ENCODE assay signal across 15 cellular contexts in genomic region chr10:25815236-25815635, GRCh38.
DNase-seq lines count a peak whose midpoint lies in the region; TF ChIP-seq lines count a peak whose summit lies in the region.
"Had no signal": no experiment of that assay in that cellular context is flagged by ENCODE, and none has a peak within 500 bp of the region (broad histone marks: within the 10 kb centered on the region; RNA-seq: fewer than 3 reads in every experiment).

No MANE protein-coding gene starts in this region.

- in situ Hi-C loops in astrocyte of the cerebellum (cut with HindIII; ENCODE audit: low sequenced_read_pairs), result no loop called here

- no peaks in the 10 kb centered on the region for H3K9me3 ChIP-seq in BLaER1
- H3K9me3 ChIP-seq in smooth muscle cell (replicated peaks; ENCODE audit: low read depth), result no peaks in the 10 kb centered on the region

- H4K20me1 ChIP-seq in BLaER1 (no peaks in the 10 kb centered on the region), smooth muscle cell (ENCODE audit: low read depth) (no peaks in the 10 kb centered on the region)

- no peak for TF ChIP-seq CTCF in astrocyte of the cerebellum (IDR thresholded peaks at IDR 0.05; ENCODE audit: low read depth, low read length, missing control alignments)
- TF ChIP-seq CTCF in fibroblast of pulmonary artery (IDR thresholded peaks at IDR 0.05; ENCODE audit: low read length, missing control alignments), result no peak
- TF ChIP-seq CTCF in smooth muscle cell (IDR thresholded peaks at IDR 0.05; ENCODE audit: borderline replicate concordance, insufficient read depth, poor library complexity, severe bottlenecking), result no peak

- H3K4me2 ChIP-seq in BLaER1 (peak overlapping the region; percentile 65), smooth muscle cell (no peak overlapping the region)
- H3K4me2 ChIP-seq: PC-9 had no signal

- no peaks in the 10 kb centered on the region for H3K79me2 ChIP-seq in smooth muscle cell (ENCODE audit: low read depth)

- H3K27ac ChIP-seq in BLaER1 (no peak overlapping the region), smooth muscle cell (ENCODE audit: low read depth) (no peak overlapping the region)
- H3K27ac ChIP-seq: PC-9, SK-N-MC had no signal

- H3K4me1 ChIP-seq in BLaER1, result peaks cover 31% of the 10 kb centered on the region
- H3K4me1 ChIP-seq in smooth muscle cell (ENCODE audit: low read depth), result peaks cover 3% of the 10 kb centered on the region

- no peak overlapping the region for H2AFZ ChIP-seq in smooth muscle cell (ENCODE audit: low read depth)
- H2AFZ ChIP-seq: PC-9 had no signal

- no peaks in the 10 kb centered on the region for H3K27me3 ChIP-seq in BLaER1
- H3K27me3 ChIP-seq in H7 (ENCODE audit: control insufficient read depth, insufficient read depth, low read length), result no peaks in the 10 kb centered on the region
- H3K27me3 ChIP-seq in smooth muscle cell (ENCODE audit: low read depth), result no peaks in the 10 kb centered on the region

- H3K4me3 ChIP-seq in BLaER1 (no peak overlapping the region), astrocyte of the cerebellum (ENCODE audit: low read depth, low read length) (no peak overlapping the region), fibroblast of pulmonary artery (replicated peaks; ENCODE audit: low read depth, low read length) (no peak overlapping the region), H7 (ENCODE audit: insufficient read depth, low read depth, low read length) (no peak overlapping the region), smooth muscle cell (no peak overlapping the region)
- H3K4me3 ChIP-seq: PC-9, SK-N-MC had no signal

- H3F3A ChIP-seq in smooth muscle cell (ENCODE audit: low read depth), result no peaks in the 10 kb centered on the region

- H3K9ac ChIP-seq in BLaER1 (no peak overlapping the region), smooth muscle cell (ENCODE audit: low read depth) (no peak overlapping the region)

- WGBS in smooth muscle cell (ENCODE audit: low lambda C conversion rate), result 8% methylated on average over 1 of the region's 1 CpG

- H3K36me3 ChIP-seq in BLaER1 (no peaks in the 10 kb centered on the region), H7 (replicated peaks; ENCODE audit: control insufficient read depth, insufficient read depth, low read length) (no peaks in the 10 kb centered on the region), smooth muscle cell (ENCODE audit: low read depth) (no peaks in the 10 kb centered on the region)

- DNase-seq in M059J (ENCODE audit: low read depth), result peak; percentile 77
- DNase-seq in astrocyte of the cerebellum (ENCODE audit: low read depth), result peak; percentile 47
- DNase-seq in fibroblast of pulmonary artery (ENCODE audit: low read depth), result peak; percentile 39
- DNase-seq in stimulated activated CD4-positive, alpha-beta T cell treated with anti-CD3 and anti-CD28 coated beads, Interleukin-2, amount 100 ng/mL, for 48 hours, result no peak
- no peak for DNase-seq in H7
- no peak for DNase-seq in smooth muscle cell (lab: John Stamatoyannopoulos, UW; ENCODE audit: unreplicated experiment)
- no peak for DNase-seq in NOMO-1 treated with dmso at 0.1 percent for 144 hours (lab: John Stamatoyannopoulos, UW; ENCODE audit: unreplicated experiment)
- DNase-seq: C1 segment of cervical spinal cord, GOT3, IMR-90, NCI-H187, NCI-H345, PC-9 had no signal

Comparison
In these comparisons a context has a peak if more than half of its experiments do, and no peak if none do; other contexts are left out.
1. DNase-seq: peak in M059J (single experiment), astrocyte of the cerebellum (single experiment) and fibroblast of pulmonary artery (single experiment); none in stimulated activated CD4-positive, alpha-beta T cell treated with anti-CD3 and anti-CD28 coated beads, Interleukin-2, amount 100 ng/mL, for 48 hours (0 of 2), H7 (single experiment), smooth muscle cell (single experiment) and NOMO-1 treated with dmso at 0.1 percent for 144 hours (single experiment).